In genomic region chr7:82810558-82811259, GRCh38 we compare ENCODE assay signal across 8 cellular contexts.
A peak's percentile ranks its signal among the peaks of the same experiment; 100 is the strongest.
DNase-seq lines count a peak whose midpoint lies in the region; ATAC-seq, FAIRE-seq and TF ChIP-seq lines count a peak whose summit lies in the region.

No MANE protein-coding gene starts in this region.

- H3K36me3 ChIP-seq in kidney (ENCODE audit: control insufficient read depth in 1 of 2, insufficient read depth in 2 of 2, low read length in 2 of 2): no peaks in the 10 kb centered on the region

- TF ChIP-seq CTCF in AG09319 (IDR thresholded peaks at IDR 0.05; ENCODE audit: low read depth, low read length) (peak; percentile 76), kidney (IDR thresholded peaks at IDR 0.05; ENCODE audit: borderline replicate concordance, extremely low read depth, insufficient read depth) (peak; percentile 65)

- no peaks in the 10 kb centered on the region for H3K9me3 ChIP-seq in kidney (ENCODE audit: control insufficient read depth in 1 of 2, low read length in 2 of 2)

- intact Hi-C loops in kidney (cut with DNase I): no loop called here

- H3K4me1 ChIP-seq in kidney (ENCODE audit: control insufficient read depth in 1 of 2, insufficient read depth in 1 of 2, low read depth in 1 of 2, low read length in 2 of 2): no peaks in the 10 kb centered on the region

- ATAC-seq in GM18511 (IDR thresholded peaks at IDR 0.05; ENCODE audit: unreplicated experiment) (peak; percentile 87), HG03066 (IDR thresholded peaks at IDR 0.05; ENCODE audit: low read depth, unreplicated experiment) (peak; percentile 83)

- H3K27ac ChIP-seq in kidney (ENCODE audit: low read depth in 2 of 2, low read length in 2 of 2): no peak overlapping the region

- H3K4me3 ChIP-seq in kidney (ENCODE audit: low read length in 2 of 2): no peak overlapping the region

- H3K9ac ChIP-seq in kidney (ENCODE audit: low read length in 2 of 2): no peak overlapping the region

- peak; percentile 72 for DNase-seq in AG09319 (ENCODE audit: extremely low read depth, low read depth)
- peak; percentile 47 for DNase-seq in NCI-H226
- DNase-seq in amniotic stem cell (lab: John Stamatoyannopoulos, UW): peak; percentile 64
- DNase-seq in kidney: no peak
- DNase-seq in HuH-7.5 (ENCODE audit: low spot score): no peak
- DNase-seq in T1000 (lab: John Stamatoyannopoulos, UW): no peak

- peak; percentile 38 for FAIRE-seq in kidney (lab: Jason Lieb, UNC)

Comparison
In these comparisons a context has a peak if more than half of its experiments do, and no peak if none do; other contexts are left out.
1. DNase-seq: peak in AG09319 (single experiment), NCI-H226 (single experiment) and amniotic stem cell (single experiment); none in kidney (single experiment), HuH-7.5 (single experiment) and T1000 (single experiment).